Comparison of ENCODE assay signal across 35 cellular contexts in genomic region chr4:33873791-33874190, GRCh38.
"Had no signal": no experiment of that assay in that cellular context is flagged by ENCODE, and none has a peak within 500 bp of the region (broad histone marks: within the 10 kb centered on the region; RNA-seq: fewer than 3 reads in every experiment).

No MANE protein-coding gene starts in this region.

- H3K27ac ChIP-seq: KMS-11 had no signal

- H3K9me3 ChIP-seq: MG63 had no signal

- H3K4me3 ChIP-seq: MG63 had no signal

- H3K27me3 ChIP-seq: MG63 had no signal

- H3K4me2 ChIP-seq: KMS-11 had no signal

- DNase-seq: Karpas-422, Kasumi-1, MG63, MM.1S, MV-4-11, NCI-H1048, NCI-H1092, NCI-H1092 treated with DMSO at 0.1 percent for 48 hours, NCI-H1105, NCI-H1105 treated with DMSO at 0.1 percent for 48 hours, NCI-H1417, NCI-H1417 treated with DMSO at 0.1 percent for 48 hours, NCI-H1436, NCI-H1436 treated with DMSO at 0.1 percent for 48 hours, NCI-H146, NCI-H1694, NCI-H1694 treated with DMSO at 0.1 percent for 48 hours, NCI-H187, NCI-H187 treated with DMSO at 0.1 percent for 48 hours, NCI-H1930, NCI-H2029, NCI-H2029 treated with DMSO at 0.1 percent for 48 hours, NCI-H2081, NCI-H2081 treated with DMSO at 0.1 percent for 48 hours, NCI-H2107, NCI-H2171, NCI-H2171 treated with DMSO at 0.1 percent for 48 hours, NCI-H2227 treated with DMSO at 0.1 percent for 48 hours, NCI-H226, NCI-H345, NCI-H446, NCI-H446 treated with DMSO at 0.1 percent for 48 hours, NCI-H510A, NCI-H510A treated with DMSO at 0.1 percent for 48 hours had no signal

- H3K9ac ChIP-seq: KMS-11 had no signal

- H3K36me3 ChIP-seq: MG63 had no signal
